20 cellular contexts compared by ENCODE assay signal in the genomic region with DNA sequence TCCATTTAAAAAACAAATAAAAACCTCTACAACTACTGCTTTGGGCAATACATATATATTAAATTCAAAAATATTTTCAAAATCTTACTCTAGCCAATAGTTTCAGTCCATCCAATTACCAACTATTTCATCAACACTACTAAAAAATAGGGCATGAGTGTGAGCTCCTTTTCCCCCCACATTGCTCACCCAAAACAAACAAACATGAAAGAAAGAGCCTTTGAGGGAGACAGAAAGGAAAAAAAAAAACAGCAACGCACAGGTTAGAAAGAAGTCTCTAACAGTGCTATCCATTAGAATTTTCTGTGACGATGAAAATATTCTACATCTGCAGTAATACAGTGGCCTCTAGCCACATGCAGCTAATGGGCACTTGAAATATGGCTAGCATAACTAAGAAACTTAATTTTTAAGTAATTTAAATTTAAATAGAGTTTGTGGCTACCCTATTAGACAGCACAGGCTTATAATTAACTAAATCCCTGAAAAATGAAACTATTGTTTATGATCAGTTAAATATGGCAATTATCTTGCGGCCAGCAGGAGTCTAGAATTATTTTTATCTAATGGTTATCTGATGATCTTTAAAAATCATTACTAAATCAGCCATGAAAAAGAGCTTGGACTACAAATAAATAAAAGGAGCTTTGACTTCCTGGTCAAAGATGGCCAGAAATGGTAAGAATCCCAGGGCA. TPM values are rescaled to one million over a fixed set of nuclear protein-coding genes. Genes with fewer than 3 reads are reported as not detected.
DNase-seq lines count a peak whose midpoint lies in the region; ATAC-seq, FAIRE-seq and TF ChIP-seq lines count a peak whose summit lies in the region.
"Had no signal": no experiment of that assay in that cellular context is flagged by ENCODE, and none has a peak within 500 bp of the region (broad histone marks: within the 10 kb centered on the region; RNA-seq: fewer than 3 reads in every experiment).

No MANE protein-coding gene starts in this region.

- H3K18ac ChIP-seq in trophoblast cell (ENCODE audit: low read length) = no peak overlapping the region

- WGBS in trophoblast cell (ENCODE audit: extremely low coverage, insufficient coverage, insufficient read length) = no CpG with 5 or more reads among the region's 3 CpGs

- peaks cover 2% of the 10 kb centered on the region for H3K79me1 ChIP-seq in trophoblast cell (ENCODE audit: low read length)

- no TSS peak for BruUV-seq in PC-3 (replicated peaks; lab: Mats Ljungman, UMichigan)

- no peak overlapping the region for H4K91ac ChIP-seq in trophoblast cell (ENCODE audit: low read depth, low read length)

- CTCF ChIA-PET in PC-3 (lab: Charles Lee) = interaction anchor here (0.6 to 0.8 kb wide), 2 partner anchors 122 to 536 kb away, joined by 4 to 16 read pairs; no protein-coding TSS in a partner anchor

- H2BK5ac ChIP-seq in trophoblast cell (ENCODE audit: low read depth, low read length, poor library complexity) = no peak overlapping the region

- no peak overlapping the region for H4K12ac ChIP-seq in trophoblast cell (ENCODE audit: low read depth, low read length)

- no peak overlapping the region for H2AK5ac ChIP-seq in trophoblast cell (ENCODE audit: low read length)

- no peak overlapping the region for H2BK12ac ChIP-seq in trophoblast cell (ENCODE audit: low read length)

- intact Hi-C loops in PC-3 (cut with micrococcal nuclease) = loop anchor here (5.0 kb wide), 2 partner anchors 148 to 558 kb away; no protein-coding TSS in a partner anchor

- POLR2A ChIA-PET in PC-3 (lab: Charles Lee; ENCODE audit: unreplicated experiment) = interaction anchor here (0.6 kb wide), 1 partner anchor 214 kb away, joined by 8 read pairs; no protein-coding TSS in a partner anchor

- peak overlapping the region; percentile 69 for H3K4ac ChIP-seq in trophoblast cell (ENCODE audit: low read depth, low read length)

- no peak for ATAC-seq in PC-3
- no peak for ATAC-seq in GM19351 (IDR thresholded peaks at IDR 0.05; ENCODE audit: unreplicated experiment)
- no peak for ATAC-seq in GM19023 (IDR thresholded peaks at IDR 0.05; ENCODE audit: unreplicated experiment)
- ATAC-seq: gastroesophageal sphincter had no signal

- no peaks in the 10 kb centered on the region for H3K27me3 ChIP-seq in PC-3 (ENCODE audit: low read length)
- H3K27me3 ChIP-seq in trophoblast cell (ENCODE audit: insufficient read depth, low read length) = no peaks in the 10 kb centered on the region
- H3K27me3 ChIP-seq: dorsolateral prefrontal cortex, gastroesophageal sphincter, MG63, neutrophil had no signal

- H2BK120ac ChIP-seq in trophoblast cell (ENCODE audit: insufficient read depth, low read length, poor library complexity) = no peak overlapping the region

- H4K20me1 ChIP-seq in PC-3 (ENCODE audit: low read length) = no peaks in the 10 kb centered on the region

- H3K9me3 ChIP-seq in PC-3 (ENCODE audit: low read length) (peaks cover 9% of the 10 kb centered on the region; the same call in 1 of the 2 replicates), trophoblast cell (ENCODE audit: insufficient read depth, low read depth, low read length) (no peaks in the 10 kb centered on the region)
- H3K9me3 ChIP-seq: MG63, neutrophil had no signal

- DNase-seq in DMS53 (lab: John Stamatoyannopoulos, UW) = peak; percentile 29
- peak; percentile 20 for DNase-seq in PC-3
- DNase-seq in trophoblast cell = no peak
- no peak for DNase-seq in 8988T
- DNase-seq: activated CD4-positive, alpha-beta memory T cell treated with anti-CD3 and anti-CD28 coated beads for 36 hours; activated naive CD4-positive, alpha-beta T cell treated with Interleukin-2 at 50 U/mL for 16 hours; AML-193; central memory CD4-positive, alpha-beta T cell; COR-L47; dorsolateral prefrontal cortex; H7; MG63; NCI-H1694 treated with DMSO at 0.1 percent for 48 hours; WERI-Rb-1 had no signal

- H3K9ac ChIP-seq in PC-3 (ENCODE audit: low read length) (peak overlapping the region; percentile 11; the same call in 1 of the 2 replicates), trophoblast cell (ENCODE audit: low read length) (no peak overlapping the region)

- H3K79me2 ChIP-seq in PC-3 (ENCODE audit: low read length) = peaks cover 68% of the 10 kb centered on the region
- no peaks in the 10 kb centered on the region for H3K79me2 ChIP-seq in trophoblast cell (ENCODE audit: control insufficient read depth, insufficient read depth, low read length, poor library complexity)

- H3K4me3 ChIP-seq in PC-3 (ENCODE audit: low read length) (peak overlapping the region; percentile 31; the same call in 1 of the 2 replicates), trophoblast cell (ENCODE audit: low read depth, low read length) (no peak overlapping the region)
- H3K4me3 ChIP-seq: dorsolateral prefrontal cortex, gastroesophageal sphincter, MG63 had no signal

- H3K4me2 ChIP-seq in PC-3 (ENCODE audit: low read length) (peak overlapping the region; percentile 69), trophoblast cell (ENCODE audit: low read length) (no peak overlapping the region)

- H3K14ac ChIP-seq in trophoblast cell (ENCODE audit: low read length) = no peak overlapping the region

- H3K4me1 ChIP-seq in PC-3 (ENCODE audit: insufficient read depth, low read length) (peaks cover 32% of the 10 kb centered on the region), trophoblast cell (ENCODE audit: control insufficient read depth in 1 of 2, insufficient read depth in 2 of 2, low read length in 2 of 2) (no peaks in the 10 kb centered on the region)

- no peak overlapping the region for H3K23ac ChIP-seq in trophoblast cell (ENCODE audit: low read length)

- H3K27ac ChIP-seq in PC-3 (ENCODE audit: low read length) (peak overlapping the region; percentile 78), trophoblast cell (ENCODE audit: low read depth, low read length) (no peak overlapping the region)
- H3K27ac ChIP-seq: dorsolateral prefrontal cortex, neutrophil, RWPE1, WERI-Rb-1 had no signal

- H4K8ac ChIP-seq in trophoblast cell (ENCODE audit: low read depth, low read length) = no peak overlapping the region

- peak; percentile 8 for FAIRE-seq in endometrium (lab: Jason Lieb, UNC)

- no peaks in the 10 kb centered on the region for H3K9me2 ChIP-seq in PC-3 (replicated peaks; ENCODE audit: low read length)

- peaks cover 14% of the 10 kb centered on the region for H3K36me3 ChIP-seq in PC-3 (ENCODE audit: low read depth, low read length)
- H3K36me3 ChIP-seq in trophoblast cell (ENCODE audit: control insufficient read depth in 1 of 2, insufficient read depth in 2 of 2, low read length in 2 of 2) = peaks cover 9 to 13% of the 10 kb centered on the region in 2 experiments
- H3K36me3 ChIP-seq: neutrophil, WERI-Rb-1 had no signal

- H2AFZ ChIP-seq in PC-3 (ENCODE audit: low read length) (no peak overlapping the region), trophoblast cell (ENCODE audit: insufficient read depth, low read length, poor library complexity) (no peak overlapping the region)

- TF ChIP-seq CTCF in PC-3 (conservative IDR thresholded peaks at IDR 0.05; ENCODE audit: low read depth, low read length) = no peak

- H3F3A ChIP-seq in PC-3 (ENCODE audit: low read length, unreplicated experiment) = no peaks in the 10 kb centered on the region

RNA-seq across cellular contexts. Expression of gene RBMS1, which starts 59.2 kb away (rescaled TPM):
- total RNA-seq in PC-3 (2014; rRNA removed) = 36.4 and 38.8 TPM in 2 replicates
- 232 and 237 TPM in 2 replicates for polyA plus RNA-seq in trophoblast cell (2013)

Comparison
In these comparisons a context has a peak if more than half of its experiments do, and no peak if none do; other contexts are left out.
1. DNase-seq: peak in DMS53 (single experiment) and PC-3 (single experiment); none in trophoblast cell (0 of 2) and 8988T (single experiment).